Comparison of ENCODE assay signal across 8 cellular contexts in the genomic region with DNA sequence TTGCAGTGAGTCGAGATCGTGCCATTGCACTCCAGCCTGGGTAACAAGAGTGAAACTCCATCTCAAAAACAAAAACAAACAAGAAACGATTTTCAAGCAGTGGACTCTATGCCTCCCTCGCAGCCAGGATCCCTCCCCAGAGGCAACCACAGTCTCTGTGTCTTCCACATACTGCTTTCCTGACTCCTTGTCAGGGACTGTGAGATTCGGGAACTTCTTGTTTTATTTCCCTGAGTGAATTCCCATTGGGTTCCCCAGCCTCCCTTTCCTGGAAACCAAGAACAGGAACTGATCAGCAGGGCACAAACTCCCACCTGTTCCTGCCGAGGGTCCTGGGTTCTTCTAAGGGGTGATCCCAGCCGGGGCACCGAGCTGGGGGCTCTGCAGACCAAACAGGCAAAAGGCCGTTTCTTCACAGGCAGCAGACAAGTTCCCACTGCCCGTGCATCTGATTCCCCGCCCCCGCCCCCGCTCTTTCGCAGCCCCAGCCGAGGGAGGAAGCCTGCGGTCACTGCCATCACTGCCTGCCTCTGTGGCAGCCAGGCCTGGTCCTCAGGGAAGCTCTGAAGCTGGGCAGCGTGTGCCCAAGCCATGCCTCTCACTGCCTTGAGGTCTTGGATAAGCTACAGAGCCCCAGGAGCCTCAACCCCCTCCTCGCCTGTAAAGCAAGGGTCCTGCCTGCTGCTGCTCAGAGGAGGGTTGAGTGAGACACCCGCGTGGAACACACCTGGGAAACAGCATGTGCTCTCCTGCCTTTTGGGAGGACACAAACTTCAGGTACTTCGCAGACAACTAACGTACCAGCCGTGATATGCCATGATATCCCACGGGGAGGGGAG. TPM values are rescaled to one million over a fixed set of nuclear protein-coding genes. Genes with fewer than 3 reads are reported as not detected.
A peak's percentile ranks its signal among the peaks of the same experiment; 100 is the strongest.
DNase-seq lines count a peak whose midpoint lies in the region; ATAC-seq, FAIRE-seq and TF ChIP-seq lines count a peak whose summit lies in the region.

No MANE protein-coding gene starts in this region.

- H3K9me3 ChIP-seq in astrocyte (ENCODE audit: insufficient read depth, low read depth, low read length) = no peaks in the 10 kb centered on the region
- no peaks in the 10 kb centered on the region for H3K9me3 ChIP-seq in neutrophil

- no peaks in the 10 kb centered on the region for H3K36me3 ChIP-seq in astrocyte (ENCODE audit: insufficient read depth, low read length)
- H3K36me3 ChIP-seq in neutrophil = no peaks in the 10 kb centered on the region

- FAIRE-seq in astrocyte (lab: Jason Lieb, UNC) = no peak

- H4K20me1 ChIP-seq in astrocyte (ENCODE audit: insufficient read depth, low read length) = no peaks in the 10 kb centered on the region

- peak overlapping the region; percentile 62 for H3K4me3 Mint-ChIP-seq in astrocyte (ENCODE audit: unreplicated experiment)

- no peak overlapping the region for H3K27ac Mint-ChIP-seq in astrocyte (ENCODE audit: unreplicated experiment)

- no peak overlapping the region for H3K27ac ChIP-seq in astrocyte (ENCODE audit: low read depth, low read length)
- peak overlapping the region; percentile 91 for H3K27ac ChIP-seq in neutrophil

- no peak overlapping the region for H3K9ac ChIP-seq in astrocyte (ENCODE audit: low read length)

- no peaks in the 10 kb centered on the region for H3K9me3 Mint-ChIP-seq in astrocyte (ENCODE audit: unreplicated experiment)

- DNase-seq in GM12865 (ENCODE audit: low read depth) (peak; percentile 50), astrocyte (ENCODE audit: low read depth) (no peak), HCEC 1CT (no peak), NCI-H345 treated with DMSO at 0.1 percent for 48 hours (lab: John Stamatoyannopoulos, UW; ENCODE audit: unreplicated experiment) (no peak), DMS79 treated with DMSO at 0.1 percent for 48 hours (lab: John Stamatoyannopoulos, UW) (no peak)

- no peak for TF ChIP-seq CTCF in GM12865 (IDR thresholded peaks at IDR 0.05; ENCODE audit: insufficient read depth, low read depth, low read length, missing control alignments)
- TF ChIP-seq CTCF in astrocyte (IDR thresholded peaks at IDR 0.05; ENCODE audit: insufficient read depth, low read depth, low read length) = no peak
- no peak for TF ChIP-seq CTCF in neutrophil (IDR thresholded peaks at IDR 0.05)

- H3K4me1 ChIP-seq in astrocyte (ENCODE audit: insufficient read depth, low read length) (peaks cover 26% of the 10 kb centered on the region), neutrophil (ENCODE audit: control insufficient read depth in 1 of 2, insufficient read depth in 1 of 2, low read depth in 1 of 2, low read length in 1 of 2) (peaks cover 64% of the 10 kb centered on the region in 2 experiments)

- peaks cover 2% of the 10 kb centered on the region for H3K27me3 Mint-ChIP-seq in astrocyte (ENCODE audit: low read depth, unreplicated experiment)

- H3K36me3 Mint-ChIP-seq in astrocyte (ENCODE audit: low read depth, unreplicated experiment) = no peaks in the 10 kb centered on the region

- H3K27me3 ChIP-seq in astrocyte (ENCODE audit: insufficient read depth, low read length) = no peaks in the 10 kb centered on the region
- H3K27me3 ChIP-seq in neutrophil = no peaks in the 10 kb centered on the region

- ATAC-seq in SK-N-SH treated with all-trans-retinoic acid at 6 μM for 48 hours = peak; percentile 23
- no peak for ATAC-seq in HG02642 (IDR thresholded peaks at IDR 0.05; ENCODE audit: poor library complexity, unreplicated experiment)

- H3K4me2 ChIP-seq in astrocyte (ENCODE audit: low read length) = peak overlapping the region; percentile 60

- peaks cover 2% of the 10 kb centered on the region for H3K4me1 Mint-ChIP-seq in astrocyte (ENCODE audit: low read depth, unreplicated experiment)

- H3K4me3 ChIP-seq in GM12865 (ENCODE audit: low read depth, low read length) (0 out of 2 replicates have a peak overlapping the region, but pooled peaks have one; percentile 7), astrocyte (ENCODE audit: insufficient read depth, low read depth, low read length) (no peak overlapping the region), neutrophil (ENCODE audit: low read depth in 1 of 2, low read length in 1 of 2) (peak overlapping the region; percentile 40 to 56)

- peak overlapping the region; percentile 36 for H2AFZ ChIP-seq in astrocyte (ENCODE audit: low read depth, low read length)

- H3K79me2 ChIP-seq in astrocyte (ENCODE audit: insufficient read depth, low read length) = no peaks in the 10 kb centered on the region

TF ChIP-seq in SK-N-SH treated with all-trans-retinoic acid at 6 μM for 48 hours, 23 proteins besides CTCF, POLR2A, EP300 and RAD21:
- TF ChIP-seq PPARA (CRISPR knock-in tag; IDR thresholded peaks at IDR 0.05; ENCODE audit: borderline replicate concordance) = no peak
- no peak for TF ChIP-seq TCF4 (CRISPR knock-in tag; IDR thresholded peaks at IDR 0.05; ENCODE audit: borderline replicate concordance)

RNA-seq across cellular contexts. Expression of gene PIEZO1, which starts 5.5 kb away (rescaled TPM):
- total RNA-seq in astrocyte = 239 and 247 TPM in 2 replicates

RNA-seq across cellular contexts. Expression of gene CDT1, which starts 13.1 kb away (rescaled TPM):
- total RNA-seq in astrocyte = 3.7 and 4.7 TPM in 2 replicates

RNA-seq across cellular contexts. Expression of gene APRT, which starts 21.2 kb away (rescaled TPM):
- 132 and 143 TPM in 2 replicates for total RNA-seq in astrocyte
